1 cellular context compared by ENCODE assay signal in the genomic region with DNA sequence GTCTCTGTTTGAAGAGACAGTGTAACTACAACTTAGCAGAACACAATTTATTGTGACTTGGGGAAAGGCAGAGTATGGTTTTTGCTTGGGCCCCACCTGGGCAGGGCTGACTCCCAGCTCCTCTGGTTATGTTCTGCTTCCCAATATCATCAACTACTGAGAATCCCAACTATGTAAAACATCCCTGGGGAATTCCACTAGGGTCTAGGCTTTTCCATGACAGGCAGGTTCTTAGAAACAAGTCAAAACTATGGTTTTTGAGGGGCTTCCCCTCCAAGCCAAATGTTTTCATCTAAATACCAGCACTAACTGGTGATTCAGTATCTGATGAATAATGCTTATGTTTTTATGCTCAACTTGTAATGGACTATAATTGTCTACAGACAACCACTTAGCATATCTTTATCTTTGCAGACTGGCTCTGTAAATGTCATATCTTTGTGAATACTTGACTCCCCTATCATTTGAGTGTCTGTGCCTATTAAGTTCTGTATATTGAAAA.
TF ChIP-seq lines count a peak whose summit lies in the region.

No MANE protein-coding gene starts in this region.

TF ChIP-seq in SK-N-SH, 30 proteins besides CTCF, POLR2A, EP300 and RAD21 (continued from another document):
- TF ChIP-seq RCOR1 (IDR thresholded peaks at IDR 0.05; ENCODE audit: low read length) (peak; percentile 97), TEAD4 (IDR thresholded peaks at IDR 0.05; ENCODE audit: borderline replicate concordance, insufficient read depth) (peak; percentile 45; the same call in 1 of the 2 replicates), POLR2AphosphoS5 (IDR thresholded peaks at IDR 0.05; ENCODE audit: low read depth, low read length) (peak; percentile 50; the same call in 1 of the 2 replicates), SIN3A (IDR thresholded peaks at IDR 0.05; ENCODE audit: borderline replicate concordance, low read depth, low read length) (no peak), RFX5 (IDR thresholded peaks at IDR 0.05; ENCODE audit: low read length) (no peak), USF2 (IDR thresholded peaks at IDR 0.05; ENCODE audit: borderline replicate concordance, low read depth, low read length) (no peak), GATA2 (CRISPR knock-in tag; IDR thresholded peaks at IDR 0.05) (peak; percentile 97), ELF1 (IDR thresholded peaks at IDR 0.05) (no peak), MAX (IDR thresholded peaks at IDR 0.05; ENCODE audit: low read depth) (no peak), MXI1 (IDR thresholded peaks at IDR 0.05; ENCODE audit: low read depth, low read length) (peak; percentile 17; the same call in 1 of the 2 replicates), CHD2 (IDR thresholded peaks at IDR 0.05; ENCODE audit: low read length, partially characterized antibody) (peak; percentile 82), FOSL2 (IDR thresholded peaks at IDR 0.05; ENCODE audit: borderline replicate concordance, low read depth) (peak; percentile 35; the same call in 1 of the 2 replicates), FOXM1 (IDR thresholded peaks at IDR 0.05; ENCODE audit: low read depth) (no peak), NFIC (IDR thresholded peaks at IDR 0.05; ENCODE audit: borderline replicate concordance) (no peak), TAF1 (IDR thresholded peaks at IDR 0.05; ENCODE audit: borderline replicate concordance, low read depth, low read length) (no peak), FOXJ3 (CRISPR knock-in tag; IDR thresholded peaks at IDR 0.05) (peak; percentile 53; the same call in 1 of the 2 replicates), MEF2A (IDR thresholded peaks at IDR 0.05; ENCODE audit: borderline replicate concordance, low read depth) (no peak), YY1 (IDR thresholded peaks at IDR 0.05; ENCODE audit: low read depth) (no peak), ZBTB33 (IDR thresholded peaks at IDR 0.05; ENCODE audit: borderline replicate concordance, low read depth) (no peak), RXRA (IDR thresholded peaks at IDR 0.05; ENCODE audit: borderline replicate concordance, low read depth) (no peak), USF1 (IDR thresholded peaks at IDR 0.05; ENCODE audit: borderline replicate concordance, low read depth) (no peak), EZH2phosphoT487 (IDR thresholded peaks at IDR 0.05; ENCODE audit: borderline replicate concordance, low read depth) (no peak), NRF1 (IDR thresholded peaks at IDR 0.05; ENCODE audit: low read depth, low read length) (no peak), REST (IDR thresholded peaks at IDR 0.05; ENCODE audit: low read depth, low read length) (no peak), TCF12 (IDR thresholded peaks at IDR 0.05) (peak; percentile 78), SMC3 (IDR thresholded peaks at IDR 0.05; ENCODE audit: low read depth, low read length) (no peak)
